39 cellular contexts compared by ENCODE assay signal in genomic region chr3:134525293-134525692, GRCh38.
"Had no signal": no experiment of that assay in that cellular context is flagged by ENCODE, and none has a peak within 500 bp of the region (broad histone marks: within the 10 kb centered on the region; RNA-seq: fewer than 3 reads in every experiment).

No MANE protein-coding gene starts in this region.

- H3K4me3 Mint-ChIP-seq: activated naive CD4-positive, alpha-beta T cell treated with anti-CD3 and anti-CD28 coated beads for 36 hours; activated naive CD4-positive, alpha-beta T cell treated with anti-CD3 and anti-CD28 coated beads, Interleukin-2, amount 10 ng/mL, durations not matched to agents 7 days and 5 days; activated naive CD4-positive, alpha-beta T cell treated with anti-CD3 and anti-CD28 coated beads, Interleukin-2, amount 50 U/mL, for 24 hours; activated naive CD8-positive, alpha-beta T cell; activated naive CD8-positive, alpha-beta T cell treated with anti-CD3 and anti-CD28 coated beads for 36 hours; activated naive CD8-positive, alpha-beta T cell treated with anti-CD3 and anti-CD28 coated beads, Interleukin-2, amount 10 ng/mL, durations not matched to agents 7 days and 5 days; activated naive CD8-positive, alpha-beta T cell treated with anti-CD3 and anti-CD28 coated beads, Interleukin-2, amount 50 U/mL, for 24 hours; activated T-cell treated with anti-CD3 and anti-CD28 coated beads, Interleukin-2, amount 50 U/mL, for 24 hours; activated T-cell treated with anti-CD3 and anti-CD28 coated beads, Interleukin-2, amount 50 U/mL, for 4 hours; activated T-cell treated with anti-CD3 and anti-CD28 coated beads, Interleukin-2, amount 50 U/mL, for 72 hours; activated T-helper 1 cell treated with anti-CD3 and anti-CD28 coated beads, Interleukin-12 subunit alpha, Interleukin-12 subunit beta, Interleukin-2, Interleukin-4 antibody, amounts not matched to agents 30 ng/mL and 10 ng/mL and 1 ng/mL, durations not matched to agents 14 hours and 24 hours and 36 hours; activated T-helper 17 cell treated with anti-CD3 and anti-CD28 coated beads, Interleukin-2, amount 50 U/mL, for 72 hours; brain had no signal

- H3K4me1 ChIP-seq: adrenal gland, ascending aorta, body of pancreas, breast epithelium had no signal

- ATAC-seq: activated naive CD4-positive, alpha-beta T cell treated with anti-CD3 and anti-CD28 coated beads, Interleukin-2, amount 50 U/mL, for 72 hours; activated naive CD8-positive, alpha-beta T cell treated with anti-CD3 and anti-CD28 coated beads, Interleukin-2, amount 50 U/mL, for 24 hours; activated T-cell treated with anti-CD3 and anti-CD28 coated beads, Interleukin-2, amount 50 U/mL, for 4 hours; activated T-cell treated with anti-CD3 and anti-CD28 coated beads, Interleukin-2, amount 50 U/mL, for 72 hours; activated T-helper 17 cell treated with anti-CD3 and anti-CD28 coated beads, Interleukin-2, amount 50 U/mL, for 72 hours; body of pancreas had no signal

- H3K27me3 Mint-ChIP-seq: activated naive CD4-positive, alpha-beta T cell treated with anti-CD3 and anti-CD28 coated beads, Interleukin-2, amount 10 ng/mL, durations not matched to agents 7 days and 5 days; activated naive CD4-positive, alpha-beta T cell treated with anti-CD3 and anti-CD28 coated beads, Interleukin-2, amount 50 U/mL, for 24 hours; activated naive CD8-positive, alpha-beta T cell; activated naive CD8-positive, alpha-beta T cell treated with anti-CD3 and anti-CD28 coated beads for 36 hours; activated naive CD8-positive, alpha-beta T cell treated with anti-CD3 and anti-CD28 coated beads, Interleukin-2, amount 10 ng/mL, durations not matched to agents 7 days and 5 days; activated naive CD8-positive, alpha-beta T cell treated with anti-CD3 and anti-CD28 coated beads, Interleukin-2, amount 50 U/mL, for 24 hours; activated T-cell treated with anti-CD3 and anti-CD28 coated beads, Interleukin-2, amount 50 U/mL, for 24 hours; activated T-helper 17 cell treated with anti-CD3 and anti-CD28 coated beads, Interleukin-2, amount 50 U/mL, for 72 hours had no signal

- H3K27ac Mint-ChIP-seq: activated naive CD4-positive, alpha-beta T cell treated with anti-CD3 and anti-CD28 coated beads for 36 hours; activated naive CD4-positive, alpha-beta T cell treated with anti-CD3 and anti-CD28 coated beads, Interleukin-2, amount 10 ng/mL, durations not matched to agents 7 days and 5 days; activated naive CD4-positive, alpha-beta T cell treated with anti-CD3 and anti-CD28 coated beads, Interleukin-2, amount 50 U/mL, for 24 hours; activated naive CD4-positive, alpha-beta T cell treated with anti-CD3 and anti-CD28 coated beads, Interleukin-2, amount 50 U/mL, for 72 hours; activated naive CD8-positive, alpha-beta T cell; activated naive CD8-positive, alpha-beta T cell treated with anti-CD3 and anti-CD28 coated beads for 36 hours; activated naive CD8-positive, alpha-beta T cell treated with anti-CD3 and anti-CD28 coated beads, Interleukin-2, amount 10 ng/mL, durations not matched to agents 7 days and 5 days; activated naive CD8-positive, alpha-beta T cell treated with anti-CD3 and anti-CD28 coated beads, Interleukin-2, amount 50 U/mL, for 24 hours; activated T-cell treated with anti-CD3 and anti-CD28 coated beads, Interleukin-2, amount 50 U/mL, for 24 hours; activated T-cell treated with anti-CD3 and anti-CD28 coated beads, Interleukin-2, amount 50 U/mL, for 72 hours; activated T-helper 1 cell treated with anti-CD3 and anti-CD28 coated beads, Interleukin-12 subunit alpha, Interleukin-12 subunit beta, Interleukin-2, Interleukin-4 antibody, amounts not matched to agents 30 ng/mL and 10 ng/mL and 1 ng/mL, durations not matched to agents 14 hours and 24 hours and 36 hours; activated T-helper 17 cell treated with anti-CD3 and anti-CD28 coated beads, Interleukin-2, amount 50 U/mL, for 72 hours; activated T-helper 2 cell treated with anti-CD3 and anti-CD28 coated beads, Interferon-gamma antibody, Interleukin-2, Interleukin-4, amounts not matched to agents 10 μg/mL and 5 μg/mL and 100 μg/mL, durations not matched to agents 14 hours and 24 hours and 36 hours; brain had no signal

- DNase-seq: activated effector memory CD4-positive, alpha-beta T cell treated with anti-CD3 and anti-CD28 coated beads, Interleukin-2, amount 50 U/mL, for 16 hours; activated effector memory CD4-positive, alpha-beta T cell treated with Interleukin-2 at 50 U/mL for 16 hours; activated gamma-delta T cell; activated gamma-delta T cell treated with Interleukin-2 at 50 U/mL for 16 hours; activated naive CD4-positive, alpha-beta T cell; activated naive CD4-positive, alpha-beta T cell treated with anti-CD3 and anti-CD28 coated beads for 36 hours; activated naive CD4-positive, alpha-beta T cell treated with anti-CD3 and anti-CD28 coated beads, Interleukin-2, amount 10 ng/mL, durations not matched to agents 7 days and 5 days; activated naive CD4-positive, alpha-beta T cell treated with anti-CD3 and anti-CD28 coated beads, Interleukin-2, amount 50 U/mL, for 16 hours; activated naive CD4-positive, alpha-beta T cell treated with Interleukin-2 at 50 U/mL for 16 hours; activated naive CD8-positive, alpha-beta T cell treated with anti-CD3 and anti-CD28 coated beads for 36 hours; activated naive CD8-positive, alpha-beta T cell treated with anti-CD3 and anti-CD28 coated beads, Interleukin-2, amount 10 ng/mL, durations not matched to agents 7 days and 5 days; activated naive CD8-positive, alpha-beta T cell treated with anti-CD3 and anti-CD28 coated beads, Interleukin-2, amount 50 U/mL, for 24 hours; activated T-cell treated with anti-CD3 and anti-CD28 coated beads, Interleukin-2, amount 50 U/mL, for 24 hours; activated T-cell treated with anti-CD3 and anti-CD28 coated beads, Interleukin-2, amount 50 U/mL, for 4 hours; activated T-cell treated with anti-CD3 and anti-CD28 coated beads, Interleukin-2, amount 50 U/mL, for 48 hours; activated T-cell treated with anti-CD3 and anti-CD28 coated beads, Interleukin-2, amount 50 U/mL, for 72 hours; adrenal gland; amniotic stem cell; amygdala; anterior cingulate cortex; aorta; body of pancreas; brain microvascular endothelial cell; caudate nucleus; central memory CD4-positive, alpha-beta T cell; cerebellar nuclear complex had no signal

- H3K36me3 ChIP-seq: adrenal gland, brain microvascular endothelial cell, breast epithelium, cardiac muscle cell had no signal

- H3K4me3 ChIP-seq: adrenal gland, ascending aorta, body of pancreas, breast epithelium, cardiac muscle cell had no signal

- H3K4me1 Mint-ChIP-seq: activated naive CD4-positive, alpha-beta T cell treated with anti-CD3 and anti-CD28 coated beads, Interleukin-2, amount 10 ng/mL, durations not matched to agents 7 days and 5 days; activated naive CD8-positive, alpha-beta T cell treated with anti-CD3 and anti-CD28 coated beads for 36 hours; activated naive CD8-positive, alpha-beta T cell treated with anti-CD3 and anti-CD28 coated beads, Interleukin-2, amount 10 ng/mL, durations not matched to agents 7 days and 5 days; activated naive CD8-positive, alpha-beta T cell treated with anti-CD3 and anti-CD28 coated beads, Interleukin-2, amount 50 U/mL, for 24 hours; brain had no signal

- FAIRE-seq: astrocyte, bronchial epithelial cell, colon had no signal

- H3K27ac ChIP-seq: adrenal gland, ascending aorta, body of pancreas, brain microvascular endothelial cell, breast epithelium, cardiac muscle cell had no signal
